Comparison of ENCODE assay signal across 11 cellular contexts in the genomic region with DNA sequence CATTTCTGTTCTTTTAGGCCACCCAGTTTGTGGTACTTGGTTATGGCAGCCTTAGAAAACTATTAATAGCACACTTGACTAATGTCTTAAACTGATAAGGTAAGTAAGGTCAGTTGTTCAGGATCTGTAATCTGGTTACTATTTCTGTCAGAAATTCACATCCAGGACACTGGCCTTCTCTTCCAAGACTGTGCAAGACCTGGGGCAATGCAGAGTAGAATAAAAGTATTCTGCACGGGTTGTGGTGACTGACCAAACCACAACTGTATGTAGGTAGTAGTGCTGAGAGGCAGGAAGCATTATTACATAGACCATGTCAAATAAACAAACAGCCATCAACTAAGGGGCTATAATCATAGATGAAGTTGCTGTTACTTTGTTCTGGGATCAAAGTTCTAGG.
"Had no signal": no experiment of that assay in that cellular context is flagged by ENCODE, and none has a peak within 500 bp of the region (broad histone marks: within the 10 kb centered on the region; RNA-seq: fewer than 3 reads in every experiment).

No MANE protein-coding gene starts in this region.

- H3K4me3 ChIP-seq: lung, mucosa of descending colon had no signal

- ATAC-seq: mucosa of descending colon; naive thymus-derived CD8-positive, alpha-beta T cell; T-helper 17 cell had no signal

- H3K9me3 ChIP-seq: mucosa of descending colon had no signal

- DNase-seq: activated B cell treated with CpG ODN at 0.5 μM for 24 hours; activated CD4-positive, alpha-beta T cell treated with anti-CD3 and anti-CD28 coated beads, Interleukin-2, amount 10 ng/mL, durations not matched to agents 24 days and 14 days; activated CD8-positive, alpha-beta memory T cell treated with anti-CD3 and anti-CD28 coated beads for 24 hours; activated naive CD4-positive, alpha-beta T cell treated with anti-CD3 and anti-CD28 coated beads for 36 hours; hypothalamus; mucosa of descending colon; naive thymus-derived CD8-positive, alpha-beta T cell; nucleus accumbens; stimulated activated CD4-positive, alpha-beta T cell treated with anti-CD3 and anti-CD28 coated beads, Interleukin-4, amount 100 ng/mL, for 24 hours; T-helper 17 cell had no signal
